Comparison of ENCODE assay signal across 10 cellular contexts in the genomic region with DNA sequence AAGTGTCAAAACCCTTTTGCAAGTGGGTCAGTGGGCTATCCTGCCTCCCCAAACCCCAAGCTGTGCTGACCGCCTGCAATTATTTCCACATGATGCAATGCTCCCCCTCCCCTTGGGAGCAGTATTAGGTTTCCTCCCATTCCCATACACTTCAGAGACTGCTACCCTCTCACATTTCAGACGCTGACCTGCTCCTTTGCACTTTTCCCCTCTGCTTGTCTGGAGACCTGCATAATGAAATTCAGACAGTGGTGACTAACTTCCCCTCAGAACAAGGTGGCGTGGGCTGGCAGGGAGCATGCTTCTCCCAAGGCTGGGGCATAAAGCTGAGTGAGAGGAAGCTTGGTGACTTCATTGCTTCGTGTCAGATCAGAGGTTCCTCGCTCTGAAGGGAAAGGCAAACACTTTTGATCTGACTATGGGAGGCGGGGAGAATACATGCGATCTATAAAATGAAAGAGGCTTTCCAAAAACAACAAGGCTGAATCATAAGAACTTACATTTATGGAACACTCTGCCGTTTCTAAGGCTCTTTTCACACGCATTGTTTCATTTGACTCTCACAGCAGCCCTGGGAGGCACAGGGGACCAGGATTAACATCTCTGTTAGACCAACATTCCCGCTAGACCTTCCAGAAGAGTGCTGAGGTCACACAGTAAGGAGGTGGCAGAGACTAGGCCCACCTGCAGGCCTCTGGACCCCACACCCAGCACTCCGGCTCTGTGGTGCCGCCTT. TPM values are rescaled to one million over a fixed set of nuclear protein-coding genes. Genes with fewer than 3 reads are reported as not detected.
A peak's percentile ranks its signal among the peaks of the same experiment; 100 is the strongest.
DNase-seq lines count a peak whose midpoint lies in the region; ATAC-seq and TF ChIP-seq lines count a peak whose summit lies in the region.
"Had no signal": no experiment of that assay in that cellular context is flagged by ENCODE, and none has a peak within 500 bp of the region (broad histone marks: within the 10 kb centered on the region; RNA-seq: fewer than 3 reads in every experiment).

No MANE protein-coding gene starts in this region.

- H3K9ac ChIP-seq in GM23248 = no peak overlapping the region

- H4K20me1 ChIP-seq in GM23248 (ENCODE audit: insufficient read depth) = no peaks in the 10 kb centered on the region

- no peak overlapping the region for H3K4me2 ChIP-seq in GM23248 (ENCODE audit: unreplicated experiment)

- DNase-seq in GM23248 = peak; percentile 42
- DNase-seq in RWPE1 (ENCODE audit: low spot score) = peak; percentile 15
- DNase-seq in fibroblast of mammary gland (ENCODE audit: low read depth) = peak; percentile 87
- peak; percentile 75 for DNase-seq in retinal pigment epithelial cell (ENCODE audit: low read depth)
- DNase-seq in stimulated activated naive CD4-positive, alpha-beta T cell treated with Interleukin-2 at 50 U/mL for 16 hours (lab: John Stamatoyannopoulos, UW) = no peak
- no peak for DNase-seq in NCI-H2081 treated with DMSO at 0.1 percent for 48 hours (lab: John Stamatoyannopoulos, UW)
- DNase-seq: NCI-H82 had no signal

- WGBS in GM23248 (ENCODE audit: low coverage in 1 of 2, low lambda C conversion rate in 2 of 2, missing lambda C conversion rate in 2 of 2), 2 experiments = 87 to 88% methylated on average over 12 of the region's 12 CpGs

- in situ Hi-C loops in GM23248 (cut with MboI) = no loop called here

- peaks cover 6% of the 10 kb centered on the region for H3K27me3 ChIP-seq in GM23248 (replicated peaks; ENCODE audit: insufficient read depth)

- no peaks in the 10 kb centered on the region for H3K9me3 ChIP-seq in GM23248 (ENCODE audit: low read depth)

- CTCF ChIA-PET in RWPE1 (lab: Yijun Ruan, JAX) = no interaction called here

- no peaks in the 10 kb centered on the region for H3F3A ChIP-seq in GM23248 (ENCODE audit: insufficient read depth)

- POLR2A ChIA-PET in RWPE1 (lab: Yijun Ruan, JAX; ENCODE audit: low non-redundant PET) = no interaction called here

- H3K9me2 ChIP-seq in GM23248 (ENCODE audit: insufficient read depth) = no peaks in the 10 kb centered on the region

- no peak overlapping the region for H3K27ac ChIP-seq in GM23248
- peak overlapping the region; percentile 71 for H3K27ac ChIP-seq in RWPE1

- no peaks in the 10 kb centered on the region for H3K4me1 ChIP-seq in GM23248 (ENCODE audit: insufficient read depth)

- TF ChIP-seq POLR2A in GM18505 (IDR thresholded peaks at IDR 0.05; ENCODE audit: borderline replicate concordance, extremely low read depth, insufficient read depth, insufficient read length) = no peak

- no peak for ATAC-seq in GM18502 (IDR thresholded peaks at IDR 0.05; ENCODE audit: poor library complexity, unreplicated experiment)
- ATAC-seq in GM18505 (IDR thresholded peaks at IDR 0.05; ENCODE audit: unreplicated experiment) = no peak
- ATAC-seq: GM12878 had no signal

- no peak overlapping the region for H2AFZ ChIP-seq in GM23248

- no peak for TF ChIP-seq CTCF in RWPE1 (conservative IDR thresholded peaks at IDR 0.05; ENCODE audit: low read depth)
- no peak for TF ChIP-seq CTCF in fibroblast of mammary gland (conservative IDR thresholded peaks at IDR 0.05; ENCODE audit: control insufficient read depth, insufficient read depth, low read depth, low read length)
- TF ChIP-seq CTCF in retinal pigment epithelial cell (conservative IDR thresholded peaks at IDR 0.05; ENCODE audit: low read depth, low read length) = no peak

- H3K4me3 ChIP-seq in GM23248 (no peak overlapping the region), fibroblast of mammary gland (ENCODE audit: control insufficient read depth, low read depth, low read length) (no peak overlapping the region), retinal pigment epithelial cell (ENCODE audit: low read length) (no peak overlapping the region)
- H3K4me3 ChIP-seq: GM12878 had no signal

- no peaks in the 10 kb centered on the region for H3K36me3 ChIP-seq in GM23248 (ENCODE audit: low read depth)

- no peaks in the 10 kb centered on the region for H3K79me2 ChIP-seq in GM23248 (ENCODE audit: insufficient read depth)

RNA-seq across cellular contexts. Expression of gene ROR1, which starts 27.5 kb away (rescaled TPM):
- total RNA-seq in GM23248 (2014; rRNA removed; shearing (Covaris generic)) = 12.0 and 20.9 TPM in 2 replicates
- polyA plus RNA-seq in GM23248 (2016; fragmentation: Nextera tagmentation; extraction: Ambion mirVana) = 12.6 and 13.3 TPM in 2 replicates

Comparison
In these comparisons a context has a peak if more than half of its experiments do, and no peak if none do; other contexts are left out.
1. DNase-seq: peak in GM23248 (single experiment), RWPE1 (single experiment), fibroblast of mammary gland (single experiment) and retinal pigment epithelial cell (single experiment); none in stimulated activated naive CD4-positive, alpha-beta T cell treated with Interleukin-2 at 50 U/mL for 16 hours (single experiment) and NCI-H2081 treated with DMSO at 0.1 percent for 48 hours (single experiment).